ENCODE assay signal across 14 cellular contexts in the genomic region with DNA sequence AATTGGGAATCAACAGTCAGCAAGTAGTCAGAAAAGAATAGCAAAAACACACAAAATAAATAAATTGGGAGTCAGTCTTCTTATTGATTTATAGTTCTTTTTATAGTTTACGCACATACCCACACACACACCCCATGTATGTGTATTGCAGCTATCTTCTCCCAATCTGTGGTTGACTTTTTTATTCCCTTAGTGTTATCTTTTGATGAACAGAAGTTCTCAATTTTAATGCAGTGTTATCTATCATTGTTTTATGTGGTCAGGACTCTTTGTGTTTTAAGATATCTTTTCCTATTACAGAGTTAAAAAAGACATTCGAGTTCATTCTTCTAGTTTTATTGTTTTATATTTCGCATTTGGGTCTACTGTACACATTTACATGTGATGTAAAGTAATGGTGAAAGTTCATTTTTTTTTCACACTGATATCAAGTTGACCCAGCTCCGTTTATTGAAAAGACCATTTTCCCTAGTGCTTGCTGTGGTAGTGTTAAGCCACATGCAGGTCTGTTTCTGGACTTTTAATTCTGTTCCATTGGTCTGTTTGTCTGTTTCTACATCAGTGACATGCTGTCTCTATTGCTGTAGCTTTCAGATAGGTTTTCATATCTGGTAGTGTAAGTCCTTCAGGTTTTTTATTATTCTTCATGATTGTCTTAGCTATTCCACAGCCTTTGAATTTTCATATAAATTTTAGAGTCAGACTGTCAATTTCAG.
"Had no signal": no experiment of that assay in that cellular context is flagged by ENCODE, and none has a peak within 500 bp of the region (broad histone marks: within the 10 kb centered on the region; RNA-seq: fewer than 3 reads in every experiment).

No MANE protein-coding gene starts in this region.

- ATAC-seq: activated CD8-positive, alpha-beta memory T cell treated with anti-CD3 and anti-CD28 coated beads, Interleukin-2, amount 10 ng/mL, durations not matched to agents 7 days and 5 days; gastroesophageal sphincter; heart right ventricle had no signal

- H3K4me3 Mint-ChIP-seq: activated CD4-positive, alpha-beta memory T cell treated with anti-CD3 and anti-CD28 coated beads for 36 hours; activated CD4-positive, alpha-beta T cell treated with anti-CD3 and anti-CD28 coated beads for 36 hours; activated CD8-positive, alpha-beta memory T cell treated with anti-CD3 and anti-CD28 coated beads, Interleukin-2, amount 10 ng/mL, durations not matched to agents 7 days and 5 days; activated naive CD4-positive, alpha-beta T cell treated with anti-CD3 and anti-CD28 coated beads for 36 hours had no signal

- H3K9me3 ChIP-seq: right lobe of liver, transverse colon had no signal

- H3K27me3 ChIP-seq: gastroesophageal sphincter, heart right ventricle, right lobe of liver, transverse colon had no signal

- H3K36me3 ChIP-seq: right lobe of liver, transverse colon had no signal

- H3K4me1 Mint-ChIP-seq: activated CD8-positive, alpha-beta memory T cell treated with anti-CD3 and anti-CD28 coated beads, Interleukin-2, amount 10 ng/mL, durations not matched to agents 7 days and 5 days had no signal

- H3K27ac ChIP-seq: gastroesophageal sphincter, heart right ventricle, left ventricle myocardium inferior, right lobe of liver, transverse colon had no signal

- H3K27me3 Mint-ChIP-seq: activated CD4-positive, alpha-beta memory T cell treated with anti-CD3 and anti-CD28 coated beads for 36 hours; activated CD4-positive, alpha-beta T cell treated with anti-CD3 and anti-CD28 coated beads for 36 hours; activated CD8-positive, alpha-beta memory T cell treated with anti-CD3 and anti-CD28 coated beads, Interleukin-2, amount 10 ng/mL, durations not matched to agents 7 days and 5 days had no signal

- H3K4me3 ChIP-seq: gastroesophageal sphincter, heart right ventricle, left ventricle myocardium inferior, right lobe of liver, transverse colon had no signal

- H3K27ac Mint-ChIP-seq: activated CD4-positive, alpha-beta memory T cell treated with anti-CD3 and anti-CD28 coated beads for 36 hours; activated CD4-positive, alpha-beta T cell treated with anti-CD3 and anti-CD28 coated beads for 36 hours; activated CD8-positive, alpha-beta memory T cell treated with anti-CD3 and anti-CD28 coated beads, Interleukin-2, amount 10 ng/mL, durations not matched to agents 7 days and 5 days; activated naive CD4-positive, alpha-beta T cell treated with anti-CD3 and anti-CD28 coated beads for 36 hours; activated T-helper 2 cell treated with anti-CD3 and anti-CD28 coated beads, Interferon-gamma antibody, Interleukin-2, Interleukin-4, amounts not matched to agents 10 μg/mL and 5 μg/mL and 100 μg/mL, durations not matched to agents 14 hours and 24 hours and 36 hours had no signal

- DNase-seq: activated CD4-positive, alpha-beta memory T cell treated with anti-CD3 and anti-CD28 coated beads for 36 hours; activated CD4-positive, alpha-beta T cell treated with anti-CD3 and anti-CD28 coated beads for 36 hours; activated CD8-positive, alpha-beta memory T cell treated with anti-CD3 and anti-CD28 coated beads, Interleukin-2, amount 10 ng/mL, durations not matched to agents 7 days and 5 days; activated naive CD4-positive, alpha-beta T cell treated with anti-CD3 and anti-CD28 coated beads for 36 hours; activated T-cell treated with anti-CD3 and anti-CD28 coated beads, Interleukin-2, amount 50 U/mL, for 1 hour; dermis blood vessel endothelial cell; heart right ventricle; left ventricle myocardium inferior; right lobe of liver; stimulated activated naive CD8-positive, alpha-beta T cell treated with anti-CD3 and anti-CD28 coated beads, Interleukin-15, Interleukin-2, amounts not matched to agents 100 U/mL and 50 U/mL, for 24 hours; T-helper 1 cell; transverse colon had no signal
